8 cellular contexts compared by ENCODE assay signal in genomic region chr19:12791345-12792047, GRCh38. TPM values are rescaled to one million over a fixed set of nuclear protein-coding genes. Genes with fewer than 3 reads are reported as not detected.
DNase-seq lines count a peak whose midpoint lies in the region; ATAC-seq and TF ChIP-seq lines count a peak whose summit lies in the region.

TSS of gene JUNB (plus strand) at chr19:12791486. CDS start at chr19:12791772, 286 bp downstream.

- H3K9ac ChIP-seq in mucosa of rectum (ENCODE audit: low read depth in 1 of 2, low read length in 2 of 2) = peak within 1 kb of the TSS; percentile 97 to 100

- H3K36me3 Mint-ChIP-seq in CD8-positive, alpha-beta memory T cell = peaks cover 0 to 23% (median 2%) of the 10 kb centered on the region in 3 donors
- peaks cover 33% of the 10 kb centered on the region for H3K36me3 Mint-ChIP-seq in activated T-cell treated with anti-CD3 and anti-CD28 coated beads, Interleukin-2, amount 50 U/mL, for 24 hours (ENCODE audit: low read depth)

- H3K4me3 Mint-ChIP-seq in CD8-positive, alpha-beta memory T cell = peak within 1 kb of the TSS; percentile 90 to 100 (median 96)
- peak within 1 kb of the TSS; percentile 98 for H3K4me3 Mint-ChIP-seq in activated T-cell treated with anti-CD3 and anti-CD28 coated beads, Interleukin-2, amount 50 U/mL, for 24 hours

- H3K27ac ChIP-seq in CD8-positive, alpha-beta memory T cell (ENCODE audit: low read depth, low read length) = peak within 1 kb of the TSS; percentile 99
- H3K27ac ChIP-seq in mucosa of rectum (ENCODE audit: low read depth in 2 of 2, low read length in 2 of 2) = peak within 1 kb of the TSS; percentile 100

- DNase-seq in CD8-positive, alpha-beta memory T cell = peak; percentile 94 to 99 (median 98)
- peak; percentile 91 for DNase-seq in Jurkat, Clone E6-1 (ENCODE audit: low read depth, low spot score)
- DNase-seq in activated T-cell treated with anti-CD3 and anti-CD28 coated beads, Interleukin-2, amount 50 U/mL, for 24 hours = peak; percentile 97
- no peak for DNase-seq in epithelial cell of proximal tubule (ENCODE audit: low read depth)
- DNase-seq in stimulated activated CD8-positive, alpha-beta memory T cell treated with anti-CD3 and anti-CD28 coated beads, Interleukin-4, amount 100 ng/mL, for 4 hours (ENCODE audit: low read depth in 2 of 2, low spot score in 1 of 2) = peak; percentile 85 to 95

- peaks cover 0 to 4% (median 2%) of the 10 kb centered on the region in 5 donors for H3K9me3 Mint-ChIP-seq in CD8-positive, alpha-beta memory T cell
- no peaks in the 10 kb centered on the region for H3K9me3 Mint-ChIP-seq in activated T-cell treated with anti-CD3 and anti-CD28 coated beads, Interleukin-2, amount 50 U/mL, for 24 hours

- H3K27me3 ChIP-seq in CD8-positive, alpha-beta memory T cell (ENCODE audit: insufficient read depth, low read length, poor library complexity, severe bottlenecking) = no peaks in the 10 kb centered on the region
- H3K27me3 ChIP-seq in mucosa of rectum (ENCODE audit: control insufficient read depth in 2 of 2, insufficient read depth in 2 of 2, low read length in 2 of 2) = no peaks in the 10 kb centered on the region

- H3K4me3 ChIP-seq in CD8-positive, alpha-beta memory T cell (ENCODE audit: low read length) = peak within 1 kb of the TSS; percentile 96
- H3K4me3 ChIP-seq in Jurkat, Clone E6-1 (ENCODE audit: low read length) = peak within 1 kb of the TSS; percentile 88
- H3K4me3 ChIP-seq in epithelial cell of proximal tubule (ENCODE audit: low read depth, low read length) (peak within 1 kb of the TSS; percentile 96), mucosa of rectum (ENCODE audit: low read length in 2 of 2) (peak within 1 kb of the TSS; percentile 93 to 96)

- TF ChIP-seq CTCF in epithelial cell of proximal tubule (conservative IDR thresholded peaks at IDR 0.05; ENCODE audit: low read depth, low read length) = no peak

- peaks cover 0 to 31% of the 10 kb centered on the region in 2 donors for H3K27me3 Mint-ChIP-seq in CD8-positive, alpha-beta memory T cell
- no peaks in the 10 kb centered on the region for H3K27me3 Mint-ChIP-seq in activated T-cell treated with anti-CD3 and anti-CD28 coated beads, Interleukin-2, amount 50 U/mL, for 24 hours

- POLR2A ChIA-PET in CD8-positive, alpha-beta memory T cell (lab: Charles Lee) = interaction anchor here (0.5 to 7.5 kb wide), 19 partner anchors 9 to 1827 kb away, joined by 3 to 167 read pairs (median 5); partner anchors contain the start of genes GCDH, HOOK2, RNASEH2A and SYCE2

- peak; percentile 7 for ATAC-seq in GM19468 (IDR thresholded peaks at IDR 0.05; ENCODE audit: extremely low read depth, unreplicated experiment)

- CTCF ChIA-PET in CD8-positive, alpha-beta memory T cell (lab: Charles Lee) = interaction anchor here (0.8 to 13.7 kb wide), 6 partner anchors 14 to 185 kb away, joined by 3 to 483 read pairs (median 3); partner anchors contain the start of gene HOOK2

- H3K36me3 ChIP-seq in CD8-positive, alpha-beta memory T cell (ENCODE audit: insufficient read depth, low read length) = peaks cover 4% of the 10 kb centered on the region
- peaks cover 0 to 2% of the 10 kb centered on the region in 2 donors for H3K36me3 ChIP-seq in mucosa of rectum (ENCODE audit: control insufficient read depth in 2 of 2, insufficient read depth in 2 of 2, low read length in 2 of 2)

- peaks cover 35 to 50% (median 38%) of the 10 kb centered on the region in 3 donors for H3K4me1 Mint-ChIP-seq in CD8-positive, alpha-beta memory T cell
- peaks cover 51% of the 10 kb centered on the region for H3K4me1 Mint-ChIP-seq in activated T-cell treated with anti-CD3 and anti-CD28 coated beads, Interleukin-2, amount 50 U/mL, for 24 hours (ENCODE audit: low read depth)

- peak within 1 kb of the TSS; percentile 91 to 100 (median 99) for H3K27ac Mint-ChIP-seq in CD8-positive, alpha-beta memory T cell
- H3K27ac Mint-ChIP-seq in activated T-cell treated with anti-CD3 and anti-CD28 coated beads, Interleukin-2, amount 50 U/mL, for 24 hours = peak within 1 kb of the TSS; percentile 99

- H3K9me3 ChIP-seq in CD8-positive, alpha-beta memory T cell (ENCODE audit: low read length) = no peaks in the 10 kb centered on the region
- H3K9me3 ChIP-seq in mucosa of rectum (ENCODE audit: control insufficient read depth in 2 of 2, low read length in 2 of 2) = no peaks in the 10 kb centered on the region

- H3K4me1 ChIP-seq in CD8-positive, alpha-beta memory T cell (ENCODE audit: insufficient read depth, low read length) = peaks cover 38% of the 10 kb centered on the region
- H3K4me1 ChIP-seq in mucosa of rectum (ENCODE audit: control insufficient read depth in 2 of 2, insufficient read depth in 2 of 2, low read length in 2 of 2) = peaks cover 57 to 58% of the 10 kb centered on the region in 2 donors

TF ChIP-seq in PFSK-1, 5 proteins besides CTCF, POLR2A, EP300 and RAD21:
- TF ChIP-seq TAF1 (IDR thresholded peaks at IDR 0.05; ENCODE audit: borderline replicate concordance, insufficient read depth, low read length) = peak; percentile 98
- TF ChIP-seq, protein P1, sequence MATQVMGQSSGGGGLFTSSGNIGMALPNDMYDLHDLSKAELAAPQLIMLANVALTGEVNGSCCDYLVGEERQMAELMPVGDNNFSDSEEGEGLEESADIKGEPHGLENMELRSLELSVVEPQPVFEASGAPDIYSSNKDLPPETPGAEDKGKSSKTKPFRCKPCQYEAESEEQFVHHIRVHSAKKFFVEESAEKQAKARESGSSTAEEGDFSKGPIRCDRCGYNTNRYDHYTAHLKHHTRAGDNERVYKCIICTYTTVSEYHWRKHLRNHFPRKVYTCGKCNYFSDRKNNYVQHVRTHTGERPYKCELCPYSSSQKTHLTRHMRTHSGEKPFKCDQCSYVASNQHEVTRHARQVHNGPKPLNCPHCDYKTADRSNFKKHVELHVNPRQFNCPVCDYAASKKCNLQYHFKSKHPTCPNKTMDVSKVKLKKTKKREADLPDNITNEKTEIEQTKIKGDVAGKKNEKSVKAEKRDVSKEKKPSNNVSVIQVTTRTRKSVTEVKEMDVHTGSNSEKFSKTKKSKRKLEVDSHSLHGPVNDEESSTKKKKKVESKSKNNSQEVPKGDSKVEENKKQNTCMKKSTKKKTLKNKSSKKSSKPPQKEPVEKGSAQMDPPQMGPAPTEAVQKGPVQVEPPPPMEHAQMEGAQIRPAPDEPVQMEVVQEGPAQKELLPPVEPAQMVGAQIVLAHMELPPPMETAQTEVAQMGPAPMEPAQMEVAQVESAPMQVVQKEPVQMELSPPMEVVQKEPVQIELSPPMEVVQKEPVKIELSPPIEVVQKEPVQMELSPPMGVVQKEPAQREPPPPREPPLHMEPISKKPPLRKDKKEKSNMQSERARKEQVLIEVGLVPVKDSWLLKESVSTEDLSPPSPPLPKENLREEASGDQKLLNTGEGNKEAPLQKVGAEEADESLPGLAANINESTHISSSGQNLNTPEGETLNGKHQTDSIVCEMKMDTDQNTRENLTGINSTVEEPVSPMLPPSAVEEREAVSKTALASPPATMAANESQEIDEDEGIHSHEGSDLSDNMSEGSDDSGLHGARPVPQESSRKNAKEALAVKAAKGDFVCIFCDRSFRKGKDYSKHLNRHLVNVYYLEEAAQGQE (IDR thresholded peaks at IDR 0.05; ENCODE audit: insufficient read depth in 1 of 2, low read depth in 2 of 2, low read length in 2 of 2) = peak; percentile 63 to 70; a peak in 2 of 4 replicates
- no peak for TF ChIP-seq FOXP2 (optimal IDR thresholded peaks at IDR 0.05; ENCODE audit: borderline replicate concordance, extremely low read depth, extremely low read length, insufficient read depth)
- peak; percentile 100 for TF ChIP-seq POLR2AphosphoS5 (IDR thresholded peaks at IDR 0.05; ENCODE audit: low read depth, low read length)
- TF ChIP-seq SIN3A (IDR thresholded peaks at IDR 0.05; ENCODE audit: borderline replicate concordance, insufficient read depth, low read length) = peak; percentile 98

RNA-seq across cellular contexts. Expression of gene JUNB, which starts in this region (rescaled TPM):
- 100 to 1,000 TPM; 249 to 259 TPM for total RNA-seq in CD8-positive, alpha-beta memory T cell
- polyA plus RNA-seq in CD8-positive, alpha-beta memory T cell = 1,529 TPM
- 22.6 TPM for polyA plus RNA-seq in Jurkat, Clone E6-1 (2012; ENCODE audit: insufficient read depth, insufficient read length)
- polyA plus RNA-seq in PFSK-1 (2012; ENCODE audit: insufficient read length, low read depth) = 172 TPM
- 127 and 251 TPM in 2 replicates for total RNA-seq in epithelial cell of proximal tubule
